ENCODE assay signal across 8 cellular contexts in genomic region chr15:90101969-90102890, GRCh38. TPM values are rescaled to one million over a fixed set of nuclear protein-coding genes. Genes with fewer than 3 reads are reported as not detected.
DNase-seq lines count a peak whose midpoint lies in the region; ATAC-seq, FAIRE-seq and TF ChIP-seq lines count a peak whose summit lies in the region.

Gene IDH2, minus strand, starts transcription at chr15:90102468. Its CDS starts 78 bp downstream, at chr15:90102390.

- H3K36me3 Mint-ChIP-seq in activated B cell treated with CpG ODN at 0.5 μM for 24 hours (ENCODE audit: low read depth), result no peaks in the 10 kb centered on the region
- H3K36me3 Mint-ChIP-seq in central memory CD8-positive, alpha-beta T cell (ENCODE audit: insufficient read depth), result peaks cover 24% of the 10 kb centered on the region

- CTCF ChIA-PET in activated B cell treated with CpG ODN at 0.5 μM for 24 hours (lab: Charles Lee), result interaction anchor here (0.7 to 1.2 kb wide), 3 partner anchors 15 to 341 kb away, joined by 3 to 4 read pairs (median 3); no protein-coding TSS in a partner anchor

- FAIRE-seq in GM18507 (lab: Jason Lieb, UNC), result peak; percentile 74

- peak within 1 kb of the TSS; percentile 97 for H2AFZ ChIP-seq in ACC112 (ENCODE audit: low read length, unreplicated experiment)
- peak within 1 kb of the TSS; percentile 83 for H2AFZ ChIP-seq in smooth muscle cell (ENCODE audit: low read depth)

- peaks cover 11% of the 10 kb centered on the region for H3F3A ChIP-seq in smooth muscle cell (ENCODE audit: low read depth)

- H3K27ac Mint-ChIP-seq in activated B cell treated with CpG ODN at 0.5 μM for 24 hours, result peak within 1 kb of the TSS; percentile 83
- peak within 1 kb of the TSS; percentile 98 for H3K27ac Mint-ChIP-seq in central memory CD8-positive, alpha-beta T cell (ENCODE audit: low read depth)

- intact Hi-C loops in activated B cell treated with CpG ODN at 0.5 μM for 24 hours (cut with micrococcal nuclease), result loop anchor here (5.0 kb wide), 4 partner anchors 130 to 830 kb away; partner anchors contain the start of genes CIB1, GDPGP1, HDDC3 and IQGAP1

- H3K9ac ChIP-seq in smooth muscle cell (ENCODE audit: low read depth), result peak within 1 kb of the TSS; percentile 92

- POLR2A ChIA-PET in activated B cell treated with CpG ODN at 0.5 μM for 24 hours (lab: Charles Lee), result interaction anchor here (0.5 to 1.6 kb wide), 10 partner anchors 12 to 329 kb away, joined by 3 to 11 read pairs (median 4); partner anchors contain the start of genes AP3S2 and SEMA4B

- H4K20me1 ChIP-seq in smooth muscle cell (ENCODE audit: low read depth), result peaks cover 33% of the 10 kb centered on the region

- H3K27me3 ChIP-seq in ACC112 (ENCODE audit: insufficient read depth, low read length) (no peaks in the 10 kb centered on the region), smooth muscle cell (ENCODE audit: low read depth) (no peaks in the 10 kb centered on the region)

- H3K4me3 ChIP-seq in ACC112 (ENCODE audit: low read depth, low read length) (peak within 1 kb of the TSS; percentile 99), smooth muscle cell (peak within 1 kb of the TSS; percentile 97)

- no peaks in the 10 kb centered on the region for H3K9me3 Mint-ChIP-seq in activated B cell treated with CpG ODN at 0.5 μM for 24 hours
- H3K9me3 Mint-ChIP-seq in central memory CD8-positive, alpha-beta T cell, result no peaks in the 10 kb centered on the region

- DNase-seq in GM18507 (ENCODE audit: extremely low spot score, insufficient read length, low read depth) (peak; percentile 85), NCI-H2196 treated with DMSO at 0.1 percent for 48 hours (lab: John Stamatoyannopoulos, UW; ENCODE audit: unreplicated experiment) (peak; percentile 39), activated B cell treated with CpG ODN at 0.5 μM for 24 hours (peak; percentile 78), iris pigment epithelial cell (ENCODE audit: low read depth) (peak; percentile 78), smooth muscle cell (lab: John Stamatoyannopoulos, UW; ENCODE audit: unreplicated experiment) (peak; percentile 79)
- peak; percentile 45 to 48 for DNase-seq in central memory CD8-positive, alpha-beta T cell (ENCODE audit: low spot score in 2 of 2)

- peaks cover 36% of the 10 kb centered on the region for H3K4me1 ChIP-seq in ACC112 (ENCODE audit: control insufficient read depth, insufficient read depth, low read length, unreplicated experiment)
- peaks cover 22% of the 10 kb centered on the region for H3K4me1 ChIP-seq in smooth muscle cell (ENCODE audit: low read depth)

- TF ChIP-seq CTCF in activated B cell treated with CpG ODN at 0.5 μM for 24 hours (IDR thresholded peaks at IDR 0.05) (no peak), smooth muscle cell (IDR thresholded peaks at IDR 0.05; ENCODE audit: borderline replicate concordance, insufficient read depth, poor library complexity, severe bottlenecking) (no peak)

- H3K4me3 Mint-ChIP-seq in activated B cell treated with CpG ODN at 0.5 μM for 24 hours, result peak within 1 kb of the TSS; percentile 89
- H3K4me3 Mint-ChIP-seq in central memory CD8-positive, alpha-beta T cell, result peak within 1 kb of the TSS; percentile 83

- 2% methylated on average over 74 of the region's 104 CpGs for WGBS in smooth muscle cell (ENCODE audit: low lambda C conversion rate)

- peaks cover 9% of the 10 kb centered on the region for H3K27me3 Mint-ChIP-seq in activated B cell treated with CpG ODN at 0.5 μM for 24 hours
- H3K27me3 Mint-ChIP-seq in central memory CD8-positive, alpha-beta T cell, result no peaks in the 10 kb centered on the region

- ATAC-seq in HG02973 (IDR thresholded peaks at IDR 0.05; ENCODE audit: unreplicated experiment) (peak; percentile 57), activated B cell treated with CpG ODN at 0.5 μM for 24 hours (ENCODE audit: low read depth) (peak; percentile 88)
- ATAC-seq in central memory CD8-positive, alpha-beta T cell (replicated peaks; ENCODE audit: extremely low read depth, poor library complexity, severe bottlenecking), result peak; percentile 59

- peak within 1 kb of the TSS; percentile 99 for H3K4me2 ChIP-seq in smooth muscle cell

- peaks cover 50% of the 10 kb centered on the region for H3K4me1 Mint-ChIP-seq in activated B cell treated with CpG ODN at 0.5 μM for 24 hours
- peaks cover 50% of the 10 kb centered on the region for H3K4me1 Mint-ChIP-seq in central memory CD8-positive, alpha-beta T cell

- no peak within 1 kb of the TSS for H3K27ac ChIP-seq in ACC112 (ENCODE audit: low read depth, low read length)
- H3K27ac ChIP-seq in smooth muscle cell (ENCODE audit: low read depth), result peak within 1 kb of the TSS; percentile 72

- H3K36me3 ChIP-seq in ACC112 (ENCODE audit: insufficient read depth, low read length) (no peaks in the 10 kb centered on the region), smooth muscle cell (ENCODE audit: low read depth) (no peaks in the 10 kb centered on the region)

- H3K79me2 ChIP-seq in ACC112 (ENCODE audit: control insufficient read depth, insufficient read depth, low read length, unreplicated experiment) (peaks cover 12% of the 10 kb centered on the region), smooth muscle cell (ENCODE audit: low read depth) (peaks cover 37% of the 10 kb centered on the region)

- H3K9me3 ChIP-seq in smooth muscle cell (replicated peaks; ENCODE audit: low read depth), result no peaks in the 10 kb centered on the region

RNA-seq across cellular contexts. Expression of gene IDH2, which starts in this region (rescaled TPM):
- total RNA-seq in activated B cell treated with CpG ODN at 0.5 μM for 24 hours, result 49.1 and 51.2 TPM in 2 replicates
- 67.9 and 82.9 TPM in 2 replicates for total RNA-seq in smooth muscle cell
- 265 and 278 TPM in 2 replicates for polyA plus RNA-seq in smooth muscle cell
